ENCODE assay signal across 8 cellular contexts in genomic region chr12:68481181-68481941, GRCh38.
A peak's percentile ranks its signal among the peaks of the same experiment; 100 is the strongest.
DNase-seq lines count a peak whose midpoint lies in the region; ATAC-seq and TF ChIP-seq lines count a peak whose summit lies in the region.

No MANE protein-coding gene starts in this region.

- TF ChIP-seq CTCF in AG09309 (IDR thresholded peaks at IDR 0.05; ENCODE audit: control insufficient read depth, insufficient read depth, low read depth, low read length, missing control alignments): no peak

- DNase-seq in AG09309 (ENCODE audit: low read depth) (peak; percentile 46), occipital lobe (lab: John Stamatoyannopoulos, UW) (no peak), NCI-H187 treated with DMSO at 0.1 percent for 48 hours (lab: John Stamatoyannopoulos, UW) (no peak)
- no peak for DNase-seq in effector CD4-positive, alpha-beta T cell

- H3K27ac Mint-ChIP-seq in activated T-helper 17 cell treated with anti-CD3 and anti-CD28 coated beads, Interleukin-2, amount 50 U/mL, for 72 hours: peak overlapping the region; percentile 97

- ATAC-seq in GM18873 (IDR thresholded peaks at IDR 0.05; ENCODE audit: low FRiP score, unreplicated experiment) (peak; percentile 51), HG03060 (IDR thresholded peaks at IDR 0.05; ENCODE audit: low read depth, unreplicated experiment) (peak; percentile 32), HG03520 (IDR thresholded peaks at IDR 0.05; ENCODE audit: unreplicated experiment) (no peak)
- ATAC-seq in activated T-helper 17 cell treated with anti-CD3 and anti-CD28 coated beads, Interleukin-2, amount 50 U/mL, for 72 hours (replicated peaks): peak; percentile 67

- peaks cover 42% of the 10 kb centered on the region for H3K4me1 Mint-ChIP-seq in activated T-helper 17 cell treated with anti-CD3 and anti-CD28 coated beads, Interleukin-2, amount 50 U/mL, for 72 hours

- H3K9me3 Mint-ChIP-seq in activated T-helper 17 cell treated with anti-CD3 and anti-CD28 coated beads, Interleukin-2, amount 50 U/mL, for 72 hours: no peaks in the 10 kb centered on the region

- H3K36me3 Mint-ChIP-seq in activated T-helper 17 cell treated with anti-CD3 and anti-CD28 coated beads, Interleukin-2, amount 50 U/mL, for 72 hours (ENCODE audit: low read depth): peaks cover 13% of the 10 kb centered on the region

- H3K27me3 Mint-ChIP-seq in activated T-helper 17 cell treated with anti-CD3 and anti-CD28 coated beads, Interleukin-2, amount 50 U/mL, for 72 hours: no peaks in the 10 kb centered on the region

- H3K4me3 Mint-ChIP-seq in activated T-helper 17 cell treated with anti-CD3 and anti-CD28 coated beads, Interleukin-2, amount 50 U/mL, for 72 hours: peak overlapping the region; percentile 69

- H3K4me3 ChIP-seq in AG09309 (ENCODE audit: control insufficient read depth, low read depth, low read length): no peak overlapping the region
